Comparison of ENCODE assay signal across 8 cellular contexts in the genomic region with DNA sequence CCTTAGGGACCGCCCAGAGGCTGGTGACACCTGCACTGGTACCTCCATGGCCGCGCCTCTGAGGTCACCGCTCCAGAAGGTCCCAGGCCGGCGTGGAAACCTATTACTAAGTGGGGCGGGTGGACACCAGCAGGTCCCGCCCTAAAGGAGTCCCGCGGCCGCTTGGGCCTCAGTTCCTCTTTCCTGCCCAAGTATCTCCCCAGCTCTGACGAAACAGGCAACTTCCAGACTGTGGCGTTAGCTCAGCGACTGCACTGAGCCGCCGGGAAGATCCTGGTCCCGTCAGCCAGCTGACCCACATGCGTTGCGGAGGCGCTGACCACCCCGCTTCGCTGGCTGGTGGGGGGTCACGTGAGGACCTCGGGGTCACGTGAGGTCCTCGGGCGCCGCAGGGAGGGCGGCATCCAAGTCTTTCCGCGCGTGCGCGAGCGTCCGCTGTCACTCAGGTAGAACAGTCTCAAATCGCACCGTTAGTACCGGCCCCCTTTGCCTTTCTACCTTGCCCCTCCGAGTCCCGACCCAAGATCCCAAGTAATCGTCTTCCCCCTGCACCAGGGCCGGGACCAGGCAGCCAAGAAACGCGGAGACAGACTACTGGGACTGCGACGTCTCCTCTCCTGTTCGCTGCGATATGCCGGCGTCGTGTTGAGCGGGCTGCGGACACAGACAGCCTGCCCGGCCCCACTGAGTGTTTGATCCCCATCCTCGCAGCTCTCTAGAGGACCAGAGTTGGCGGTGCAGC. TPM values are rescaled to one million over a fixed set of nuclear protein-coding genes. Genes with fewer than 3 reads are reported as not detected.
DNase-seq lines count a peak whose midpoint lies in the region; ATAC-seq and TF ChIP-seq lines count a peak whose summit lies in the region.

No MANE protein-coding gene starts in this region.

- H3K36me3 Mint-ChIP-seq in dendritic cell treated with granulocyte-macrophage colony-stimulating factor and Interleukin-4, amounts not matched to agents 40 ng/mL and 50 ng/mL, for 4 days (ENCODE audit: low read depth) = no peaks in the 10 kb centered on the region

- peak overlapping the region; percentile 86 for H3K4me3 Mint-ChIP-seq in dendritic cell treated with granulocyte-macrophage colony-stimulating factor and Interleukin-4, amounts not matched to agents 40 ng/mL and 50 ng/mL, for 4 days

- no peak for TF ChIP-seq CTCF in right lobe of liver (IDR thresholded peaks at IDR 0.05)

- peak overlapping the region; percentile 96 for H3K27ac Mint-ChIP-seq in dendritic cell treated with granulocyte-macrophage colony-stimulating factor and Interleukin-4, amounts not matched to agents 40 ng/mL and 50 ng/mL, for 4 days

- no peaks in the 10 kb centered on the region for H3K4me1 ChIP-seq in right lobe of liver

- TF ChIP-seq POLR2A in right lobe of liver (IDR thresholded peaks at IDR 0.05) = peak; percentile 69

- H3K27ac ChIP-seq in right lobe of liver = peak overlapping the region; percentile 94 to 97 (median 95)

- 0% methylated on average over 3 of the region's 57 CpGs for WGBS in right lobe of liver (ENCODE audit: insufficient coverage, low coverage, low lambda C conversion rate, missing lambda C conversion rate)

- intact Hi-C loops in dendritic cell treated with granulocyte-macrophage colony-stimulating factor and Interleukin-4, amounts not matched to agents 40 ng/mL and 50 ng/mL, for 4 days (cut with micrococcal nuclease) = loop anchor here (1.0 kb wide), 1 partner anchor 23 kb away; no protein-coding TSS in a partner anchor
- intact Hi-C loops in right lobe of liver (cut with DNase I) = no loop called here

- H3K9me3 ChIP-seq in right lobe of liver = no peaks in the 10 kb centered on the region

- H3K4me1 Mint-ChIP-seq in dendritic cell treated with granulocyte-macrophage colony-stimulating factor and Interleukin-4, amounts not matched to agents 40 ng/mL and 50 ng/mL, for 4 days (ENCODE audit: low read depth) = peaks cover 7% of the 10 kb centered on the region

- ATAC-seq in GM18867 (IDR thresholded peaks at IDR 0.05; ENCODE audit: unreplicated experiment) = peak; percentile 91
- ATAC-seq in HG03097 (IDR thresholded peaks at IDR 0.05; ENCODE audit: low FRiP score, unreplicated experiment) = peak; percentile 84
- ATAC-seq in right lobe of liver = peak; percentile 93 to 97 (median 94)

- peak overlapping the region; percentile 61 to 66 (median 61) for H3K4me3 ChIP-seq in right lobe of liver

- H3K27me3 ChIP-seq in right lobe of liver = no peaks in the 10 kb centered on the region

- no peaks in the 10 kb centered on the region for H3K36me3 ChIP-seq in right lobe of liver

- H3K9me3 Mint-ChIP-seq in dendritic cell treated with granulocyte-macrophage colony-stimulating factor and Interleukin-4, amounts not matched to agents 40 ng/mL and 50 ng/mL, for 4 days = no peaks in the 10 kb centered on the region

- DNase-seq in NCI-H226 (peak; percentile 32), right lobe of liver (peak; percentile 92 to 95 (median 94)), SW 1271 (lab: John Stamatoyannopoulos, UW) (no peak)
- peak; percentile 82 for DNase-seq in activated CD4-positive, alpha-beta T cell treated with anti-CD3 and anti-CD28 coated beads for 48 hours
- DNase-seq in stimulated activated CD4-positive, alpha-beta T cell treated with anti-CD3 and anti-CD28 coated beads, TNF-alpha, amount 100 ng/mL, for 4 hours (ENCODE audit: low read depth in 3 of 3) = peak; percentile 42 to 75 (median 61)

- peaks cover 4% of the 10 kb centered on the region for H3K27me3 Mint-ChIP-seq in dendritic cell treated with granulocyte-macrophage colony-stimulating factor and Interleukin-4, amounts not matched to agents 40 ng/mL and 50 ng/mL, for 4 days

RNA-seq across cellular contexts. Expression of a gene that starts 53.7 kb away (rescaled TPM):
- 10 to 100 TPM; 14.1 to 20.9 (median 15.3) TPM for total RNA-seq in right lobe of liver

RNA-seq across cellular contexts. Expression of a gene that starts 58.5 kb away (rescaled TPM):
- 100 to 1,000 TPM in 1 of 6 experiments, 10 to 100 TPM in 5; 76.2 to 103 (median 89.3) TPM for total RNA-seq in right lobe of liver

Comparison
In these comparisons a context has a peak if more than half of its experiments do, and no peak if none do; other contexts are left out.
1. DNase-seq: peak in NCI-H226 (single experiment), activated CD4-positive, alpha-beta T cell treated with anti-CD3 and anti-CD28 coated beads for 48 hours (single experiment), right lobe of liver (3 of 3) and stimulated activated CD4-positive, alpha-beta T cell treated with anti-CD3 and anti-CD28 coated beads, TNF-alpha, amount 100 ng/mL, for 4 hours (3 of 3); none in SW 1271 (0 of 2).
2. Peak in every context shown above with its lines, with median percentiles within 50 percentile points of each other: ATAC-seq.